In genomic region chr11:119334173-119334930, GRCh38 we compare ENCODE assay signal across 8 cellular contexts. TPM values are rescaled to one million over a fixed set of nuclear protein-coding genes. Genes with fewer than 3 reads are reported as not detected.
DNase-seq lines count a peak whose midpoint lies in the region; ATAC-seq and TF ChIP-seq lines count a peak whose summit lies in the region.

Gene RNF26 (plus strand): TSS chr11:119334527. CDS start chr11:119335123, 596 bp downstream.

- in situ Hi-C loops in GM13976 (cut with MboI; ENCODE audit: low sequenced_read_pairs, unreplicated experiment) = no loop called here

- peaks cover 21% of the 10 kb centered on the region for H3K4me1 ChIP-seq in upper lobe of right lung

- TF ChIP-seq CTCF in GM13976 (IDR thresholded peaks at IDR 0.05; ENCODE audit: borderline replicate concordance, control extremely low read depth, extremely low read depth, insufficient read depth, missing control alignments) (no peak), upper lobe of right lung (IDR thresholded peaks at IDR 0.05) (no peak)

- H3K36me3 ChIP-seq in upper lobe of right lung = peaks cover 8% of the 10 kb centered on the region

- H3K9me3 ChIP-seq in upper lobe of right lung = no peaks in the 10 kb centered on the region

- H3K4me3 ChIP-seq in upper lobe of right lung = peak within 1 kb of the TSS; percentile 95

- peak; percentile 94 for ATAC-seq in HG02870 (IDR thresholded peaks at IDR 0.05; ENCODE audit: unreplicated experiment)
- peak; percentile 95 for ATAC-seq in left cardiac atrium
- peak; percentile 97 for ATAC-seq in upper lobe of right lung

- H3K27ac ChIP-seq in upper lobe of right lung = peak within 1 kb of the TSS; percentile 93

- DNase-seq in GM13976 (ENCODE audit: low spot score) = peak; percentile 99
- peak; percentile 98 for DNase-seq in NCI-H146 treated with DMSO at 0.1 percent for 48 hours (lab: John Stamatoyannopoulos, UW; ENCODE audit: unreplicated experiment)
- peak; percentile 99 for DNase-seq in amniotic stem cell (lab: John Stamatoyannopoulos, UW)
- DNase-seq in left cardiac atrium = peak; percentile 94
- DNase-seq in posterior vena cava (ENCODE audit: low spot score) = peak; percentile 97
- peak; percentile 93 for DNase-seq in upper lobe of right lung

- H3K27me3 ChIP-seq in upper lobe of right lung = peaks cover 7% of the 10 kb centered on the region

- intact Hi-C loops in T-helper 1 cell treated with Interleukin-12 subunit alpha and Interleukin-12 subunit beta and Interleukin-4 antibody, amounts not matched to agents 30 ng/mL and 1 ng/mL, for 36 hours (cut with micrococcal nuclease) = loop anchor here (1.0 to 5.0 kb wide), 10 partner anchors 11 to 337 kb away; partner anchors contain the start of genes C2CD2L, CENATAC, HINFP and HYOU1
- intact Hi-C loops in left cardiac atrium (cut with DNase I) = no loop called here
- intact Hi-C loops in posterior vena cava (cut with DNase I) = no loop called here
- intact Hi-C loops in upper lobe of right lung (cut with DNase I) = no loop called here

RNA-seq across cellular contexts. Expression of gene RNF26, which starts in this region (rescaled TPM):
- 27.2 and 29.9 TPM in 2 replicates for total RNA-seq in T-helper 1 cell treated with Interleukin-12 subunit alpha and Interleukin-12 subunit beta and Interleukin-4 antibody, amounts not matched to agents 30 ng/mL and 1 ng/mL, for 36 hours
- total RNA-seq in left cardiac atrium (10 to 100 TPM; 13.2 to 14.1 TPM), posterior vena cava (10 to 100 TPM; 22.1 to 23.3 TPM), upper lobe of right lung (23.2 TPM)

Comparison
In these comparisons a context has a peak if more than half of its experiments do, and no peak if none do; other contexts are left out.
1. Peak in every context shown above with its lines: DNase-seq, ATAC-seq, H3K4me3 ChIP-seq and H3K27ac ChIP-seq.